ENCODE assay signal across 9 cellular contexts in the genomic region with DNA sequence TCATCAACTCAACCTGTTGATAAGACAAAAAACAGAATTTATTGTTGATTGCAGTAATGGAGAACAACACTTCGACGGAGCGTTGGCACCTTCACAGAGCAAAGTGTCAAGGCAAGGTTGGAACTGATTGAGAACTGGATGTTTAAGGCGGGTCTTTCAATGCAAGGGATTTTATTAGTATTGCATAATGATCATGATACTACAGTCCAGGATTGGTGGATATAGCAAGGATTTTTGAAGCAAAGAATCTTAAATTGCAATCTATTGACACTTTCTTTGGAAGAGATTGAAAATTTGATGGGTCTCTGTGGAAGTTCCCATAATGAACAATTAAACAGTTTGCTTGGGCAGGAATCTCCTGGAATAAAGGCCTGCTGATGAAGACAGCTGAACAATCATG. TPM values are rescaled to one million over a fixed set of nuclear protein-coding genes. Genes with fewer than 3 reads are reported as not detected.
DNase-seq lines count a peak whose midpoint lies in the region; ATAC-seq, FAIRE-seq and TF ChIP-seq lines count a peak whose summit lies in the region.
"Had no signal": no experiment of that assay in that cellular context is flagged by ENCODE, and none has a peak within 500 bp of the region (broad histone marks: within the 10 kb centered on the region; RNA-seq: fewer than 3 reads in every experiment).

No MANE protein-coding gene starts in this region.

- peaks cover 8 to 10% (median 9%) of the 10 kb centered on the region in 3 donors for H3K27me3 Mint-ChIP-seq in naive B cell
- no peaks in the 10 kb centered on the region for H3K27me3 Mint-ChIP-seq in activated T-helper 2 cell treated with anti-CD3 and anti-CD28 coated beads, Interferon-gamma antibody, Interleukin-2, Interleukin-4, amounts not matched to agents 10 μg/mL and 5 μg/mL and 100 μg/mL, durations not matched to agents 14 hours and 24 hours and 36 hours (ENCODE audit: low read depth)

- H3K9me3 ChIP-seq in A549 = peaks cover 46% of the 10 kb centered on the region
- H3K9me3 ChIP-seq: uterus had no signal

- TF ChIP-seq RAD21 in A549 (conservative IDR thresholded peaks at IDR 0.05 in 1 of 2, IDR thresholded peaks at IDR 0.05 in 1 of 2) = no peak

- peaks cover 4 to 25% (median 12%) of the 10 kb centered on the region in 3 donors for H3K4me1 Mint-ChIP-seq in naive B cell
- peaks cover 14% of the 10 kb centered on the region for H3K4me1 Mint-ChIP-seq in activated T-helper 2 cell treated with anti-CD3 and anti-CD28 coated beads, Interferon-gamma antibody, Interleukin-2, Interleukin-4, amounts not matched to agents 10 μg/mL and 5 μg/mL and 100 μg/mL, durations not matched to agents 14 hours and 24 hours and 36 hours (ENCODE audit: low read depth)

- peak overlapping the region; percentile 70 to 98 (median 93) for H3K4me3 Mint-ChIP-seq in naive B cell
- H3K4me3 Mint-ChIP-seq in activated T-helper 2 cell treated with anti-CD3 and anti-CD28 coated beads, Interferon-gamma antibody, Interleukin-2, Interleukin-4, amounts not matched to agents 10 μg/mL and 5 μg/mL and 100 μg/mL, durations not matched to agents 14 hours and 24 hours and 36 hours (ENCODE audit: low read depth) = no peak overlapping the region

- H3K4me2 ChIP-seq in A549 = peak overlapping the region; percentile 72

- H3K9me3 Mint-ChIP-seq in naive B cell = peaks cover 4 to 19% (median 6%) of the 10 kb centered on the region in 7 donors
- H3K9me3 Mint-ChIP-seq in activated T-helper 2 cell treated with anti-CD3 and anti-CD28 coated beads, Interferon-gamma antibody, Interleukin-2, Interleukin-4, amounts not matched to agents 10 μg/mL and 5 μg/mL and 100 μg/mL, durations not matched to agents 14 hours and 24 hours and 36 hours = peaks cover 32% of the 10 kb centered on the region

- no peak overlapping the region for H3K27ac Mint-ChIP-seq in naive B cell
- no peak overlapping the region for H3K27ac Mint-ChIP-seq in activated T-helper 2 cell treated with anti-CD3 and anti-CD28 coated beads, Interferon-gamma antibody, Interleukin-2, Interleukin-4, amounts not matched to agents 10 μg/mL and 5 μg/mL and 100 μg/mL, durations not matched to agents 14 hours and 24 hours and 36 hours

- H3K4me3 ChIP-seq in A549 (peak overlapping the region; percentile 66; the same call in 2 of the 3 replicates), HFF-Myc (replicated peaks; ENCODE audit: low read depth, low read length) (peak overlapping the region; percentile 68; the same call in 1 of the 2 replicates), choroid plexus epithelial cell (ENCODE audit: low read depth, low read length) (peak overlapping the region; percentile 83)

- no peaks in the 10 kb centered on the region for H3K4me1 ChIP-seq in A549
- H3K4me1 ChIP-seq: uterus had no signal

- no peak for TF ChIP-seq POLR2A in A549 (IDR thresholded peaks at IDR 0.05; ENCODE audit: low read length)

- POLR2A ChIA-PET in A549 (lab: Yijun Ruan, JAX) = interaction anchor here (1.5 kb wide), 1 partner anchor 98 kb away, joined by 9 read pairs; no protein-coding TSS in a partner anchor

- CTCF ChIA-PET in A549 (lab: Yijun Ruan, JAX) = no interaction called here

- intact Hi-C loops in activated T-helper 2 cell treated with anti-CD3 and anti-CD28 coated beads, Interferon-gamma antibody, Interleukin-2, Interleukin-4, amounts not matched to agents 10 μg/mL and 5 μg/mL and 100 μg/mL, durations not matched to agents 14 hours and 24 hours and 36 hours (cut with micrococcal nuclease) = loop anchor here (1.0 kb wide), 1 partner anchor 192 kb away; the partner anchor contains the start of gene ZNF225

- H3K36me3 Mint-ChIP-seq in naive B cell = peaks cover 11 to 21% of the 10 kb centered on the region in 2 donors
- H3K36me3 Mint-ChIP-seq in activated T-helper 2 cell treated with anti-CD3 and anti-CD28 coated beads, Interferon-gamma antibody, Interleukin-2, Interleukin-4, amounts not matched to agents 10 μg/mL and 5 μg/mL and 100 μg/mL, durations not matched to agents 14 hours and 24 hours and 36 hours (ENCODE audit: low read depth) = peaks cover 20% of the 10 kb centered on the region

- no peak for ATAC-seq in A549
- no peak for ATAC-seq in naive B cell (ENCODE audit: low read depth in 2 of 2)

- WGBS in A549 (ENCODE audit: missing lambda C conversion rate) = 85% methylated on average over 4 of the region's 4 CpGs

- TF ChIP-seq EP300 in A549 (IDR thresholded peaks at IDR 0.05) = no peak

- no peak for TF ChIP-seq CTCF in A549 (IDR thresholded peaks at IDR 0.05)
- TF ChIP-seq CTCF in HFF-Myc (IDR thresholded peaks at IDR 0.05; ENCODE audit: low read depth, low read length, missing control alignments) = no peak
- no peak for TF ChIP-seq CTCF in choroid plexus epithelial cell (conservative IDR thresholded peaks at IDR 0.05; ENCODE audit: low read depth, low read length)

- FAIRE-seq in A549 (lab: Jason Lieb, UNC) = no peak

- DNase-seq in A549 (ENCODE audit: low read depth in 1 of 2, low spot score in 1 of 2) (no peak), HFF-Myc (ENCODE audit: extremely low read depth, low read depth) (no peak), choroid plexus epithelial cell (ENCODE audit: low read depth) (no peak), naive B cell (no peak), SW480 (ENCODE audit: low spot score) (no peak), NCI-H1105 (lab: John Stamatoyannopoulos, UW) (no peak), AG20443 (ENCODE audit: low spot score) (no peak)
- no peak for DNase-seq in activated T-helper 2 cell treated with anti-CD3 and anti-CD28 coated beads, Interferon-gamma antibody, Interleukin-2, Interleukin-4, amounts not matched to agents 10 μg/mL and 5 μg/mL and 100 μg/mL, durations not matched to agents 14 hours and 24 hours and 36 hours (ENCODE audit: low spot score)

- no peak overlapping the region for H3K27ac ChIP-seq in A549

TF ChIP-seq in A549, 52 proteins besides CTCF, POLR2A, EP300 and RAD21:
- TF ChIP-seq MAFK (IDR thresholded peaks at IDR 0.05; ENCODE audit: partially characterized antibody) (no peak), HOXA7 (CRISPR knock-in tag; IDR thresholded peaks at IDR 0.05) (no peak), GATA3 (IDR thresholded peaks at IDR 0.05; ENCODE audit: borderline replicate concordance) (no peak), ELK1 (IDR thresholded peaks at IDR 0.05; ENCODE audit: low read depth, low read length) (no peak), ZFP36 (IDR thresholded peaks at IDR 0.05; ENCODE audit: borderline replicate concordance, partially characterized antibody) (no peak), ATOH8 (CRISPR knock-in tag; IDR thresholded peaks at IDR 0.05; ENCODE audit: low read depth) (no peak), FOSB (CRISPR knock-in tag; IDR thresholded peaks at IDR 0.05) (no peak), EHF (CRISPR knock-in tag; IDR thresholded peaks at IDR 0.05) (no peak), CBX8 (IDR thresholded peaks at IDR 0.05) (no peak)
TF ChIP-seq in A549: peak in this region for 0.

RNA-seq across cellular contexts. Expression of gene ZNF235, which starts 0.6 kb away (rescaled TPM):
- polyA plus RNA-seq in A549 (2011; rRNA removed) = 7.4 and 8.4 TPM in 2 replicates
- 1.3 and 1.6 TPM in 2 replicates for polyA plus RNA-seq in A549 (2012; cell fraction: cytosol; rRNA removed)
- 3.1 and 5.0 TPM in 2 replicates for polyA plus RNA-seq in A549 (2012; cell fraction: nucleus; rRNA removed)
- 3.8 to 4.9 TPM (median 4.2 TPM) in 3 replicates for polyA plus RNA-seq in A549 (2017; fragmentation: RNase III; extraction: RNeasy Plus Mini Kit Qiagen cat#74134 plus additional on column Dnase treatment)
- polyA minus RNA-seq in A549 (2011; rRNA and poly(A)+ RNA removed) = 6.0 and 8.2 TPM in 2 replicates
- 1 to 10 TPM in 5 of 6 donors, not detected in 1; 2.5 to 7.3 (median 4.3) TPM for polyA plus RNA-seq in naive B cell (ENCODE audit: low read depth in 6 of 6)
- 2.7 and 3.1 TPM in 2 replicates for total RNA-seq in activated T-helper 2 cell treated with anti-CD3 and anti-CD28 coated beads, Interferon-gamma antibody, Interleukin-2, Interleukin-4, amounts not matched to agents 10 μg/mL and 5 μg/mL and 100 μg/mL, durations not matched to agents 14 hours and 24 hours and 36 hours

RNA-seq across cellular contexts. Expression of gene ZNF233, which starts 45.8 kb away (rescaled TPM):
- polyA plus RNA-seq in A549 (2011; rRNA removed) (1.9 and 2.1 TPM in 2 replicates), A549 (2017; fragmentation: RNase III; extraction: RNeasy Plus Mini Kit Qiagen cat#74134 plus additional on column Dnase treatment) (1.2 to 1.3 TPM (median 1.2 TPM) in 3 replicates), naive B cell (ENCODE audit: low read depth in 6 of 6) (1 to 10 TPM in 4 of 6 donors, under 1 TPM in 1, not detected in 1; 0.92 to 2.9 (median 2.7) TPM)
- polyA plus RNA-seq in A549 (2012; cell fraction: cytosol; rRNA removed) = 0.24 and 0.32 TPM in 2 replicates
- 0.11 and 0.30 TPM in 2 replicates for polyA plus RNA-seq in A549 (2012; cell fraction: nucleus; rRNA removed)
- polyA minus RNA-seq in A549 (2011; rRNA and poly(A)+ RNA removed) = 1.8 and 2.2 TPM in 2 replicates
- not detected in 2 replicates for total RNA-seq in activated T-helper 2 cell treated with anti-CD3 and anti-CD28 coated beads, Interferon-gamma antibody, Interleukin-2, Interleukin-4, amounts not matched to agents 10 μg/mL and 5 μg/mL and 100 μg/mL, durations not matched to agents 14 hours and 24 hours and 36 hours

RNA-seq across cellular contexts. Expression of gene ZNF112, which starts 51.0 kb away (rescaled TPM):
- polyA plus RNA-seq in A549 (2011; rRNA removed) = 5.6 and 6.9 TPM in 2 replicates
- 0.44 and 0.48 TPM in 2 replicates for polyA plus RNA-seq in A549 (2012; cell fraction: cytosol; rRNA removed)
- 0.94 and 1.2 TPM in 2 replicates for polyA plus RNA-seq in A549 (2012; cell fraction: nucleus; rRNA removed)
- polyA plus RNA-seq in A549 (2017; fragmentation: RNase III; extraction: RNeasy Plus Mini Kit Qiagen cat#74134 plus additional on column Dnase treatment) = 3.3 to 3.5 TPM (median 3.5 TPM) in 3 replicates
- polyA minus RNA-seq in A549 (2011; rRNA and poly(A)+ RNA removed) = 4.9 and 5.4 TPM in 2 replicates
- polyA plus RNA-seq in naive B cell (ENCODE audit: low read depth in 6 of 6) = 1 to 10 TPM in 1 of 6 donors, under 1 TPM in 4, not detected in 1; 0.12 to 1.0 (median 0.36) TPM
- total RNA-seq in activated T-helper 2 cell treated with anti-CD3 and anti-CD28 coated beads, Interferon-gamma antibody, Interleukin-2, Interleukin-4, amounts not matched to agents 10 μg/mL and 5 μg/mL and 100 μg/mL, durations not matched to agents 14 hours and 24 hours and 36 hours = not detected in 2 replicates
